ENCODE assay signal across 28 cellular contexts in the genomic region with DNA sequence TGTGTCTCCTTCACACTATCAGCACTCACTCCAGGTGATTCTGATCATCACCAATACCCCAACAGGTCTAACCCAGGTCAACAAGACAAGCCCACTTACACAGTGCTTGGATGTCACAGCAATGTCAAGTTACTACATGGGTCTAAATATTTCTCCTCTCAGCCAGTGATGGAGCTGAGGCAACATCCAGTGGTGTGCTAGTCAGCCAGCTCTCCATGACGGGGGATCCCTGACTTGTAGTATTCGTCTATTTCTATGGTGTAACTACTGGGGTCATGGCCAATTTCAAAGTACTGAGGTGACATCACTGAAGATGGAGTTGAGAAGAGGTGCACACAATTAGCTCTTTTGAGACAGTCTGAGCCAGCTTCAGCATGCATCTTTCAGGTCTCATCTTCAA.
"Had no signal": no experiment of that assay in that cellular context is flagged by ENCODE, and none has a peak within 500 bp of the region (broad histone marks: within the 10 kb centered on the region; RNA-seq: fewer than 3 reads in every experiment).

No MANE protein-coding gene starts in this region.

- H3K36me3 ChIP-seq: gastroesophageal sphincter, pancreas, prostate gland, sigmoid colon, stomach, tibial artery had no signal

- ATAC-seq: gastroesophageal sphincter; left cardiac atrium; left ventricle myocardium superior; pancreas; stimulated activated naive B cell treated with anti-CD40 and anti-IgM and Interleukin-4, amounts not matched to agents 10 μg/mL and 1 μg/mL and 100 μg/mL, for 72 hours had no signal

- H3K9me3 Mint-ChIP-seq: activated naive CD4-positive, alpha-beta T cell treated with anti-CD3 and anti-CD28 coated beads, Interleukin-2, amount 10 ng/mL, durations not matched to agents 7 days and 5 days; activated naive CD8-positive, alpha-beta T cell treated with anti-CD3 and anti-CD28 coated beads, Interleukin-2, amount 10 ng/mL, durations not matched to agents 7 days and 5 days; neural crest cell; stimulated activated naive B cell treated with anti-CD40 and anti-IgM and Interleukin-4, amounts not matched to agents 10 μg/mL and 1 μg/mL and 100 μg/mL, for 72 hours had no signal

- H3K27me3 Mint-ChIP-seq: naive B cell; stimulated activated naive B cell treated with anti-CD40 and anti-IgM and Interleukin-4, amounts not matched to agents 10 μg/mL and 1 μg/mL and 100 μg/mL, for 72 hours had no signal

- FAIRE-seq: astrocyte, colon, keratinocyte, pancreas had no signal

- H3K79me2 ChIP-seq: hepatocyte had no signal

- H3K27ac Mint-ChIP-seq: activated naive CD4-positive, alpha-beta T cell treated with anti-CD3 and anti-CD28 coated beads, Interleukin-2, amount 10 ng/mL, durations not matched to agents 7 days and 5 days; activated naive CD8-positive, alpha-beta T cell treated with anti-CD3 and anti-CD28 coated beads, Interleukin-2, amount 10 ng/mL, durations not matched to agents 7 days and 5 days; stimulated activated naive B cell treated with anti-CD40 and anti-IgM and Interleukin-4, amounts not matched to agents 10 μg/mL and 1 μg/mL and 100 μg/mL, for 72 hours had no signal

- H3K36me3 Mint-ChIP-seq: activated naive CD4-positive, alpha-beta T cell treated with anti-CD3 and anti-CD28 coated beads, Interleukin-2, amount 10 ng/mL, durations not matched to agents 7 days and 5 days; activated naive CD8-positive, alpha-beta T cell treated with anti-CD3 and anti-CD28 coated beads, Interleukin-2, amount 10 ng/mL, durations not matched to agents 7 days and 5 days; naive B cell; stimulated activated naive B cell treated with anti-CD40 and anti-IgM and Interleukin-4, amounts not matched to agents 10 μg/mL and 1 μg/mL and 100 μg/mL, for 72 hours had no signal

- H2AFZ ChIP-seq: hepatocyte had no signal

- DNase-seq: activated CD4-positive, alpha-beta T cell treated with anti-CD3 and anti-CD28 coated beads for 4 hours; activated CD4-positive, alpha-beta T cell treated with anti-CD3 and anti-CD28 coated beads, Interleukin-2, amount 50 U/mL, for 4 hours; activated gamma-delta T cell; activated naive CD4-positive, alpha-beta T cell treated with anti-CD3 and anti-CD28 coated beads, Interleukin-2, amount 10 ng/mL, durations not matched to agents 7 days and 5 days; activated naive CD8-positive, alpha-beta T cell treated with anti-CD3 and anti-CD28 coated beads, Interleukin-2, amount 10 ng/mL, durations not matched to agents 7 days and 5 days; activated T-cell treated with anti-CD3 and anti-CD28 coated beads, Interleukin-2, amount 50 U/mL, for 1 hour; central memory CD4-positive, alpha-beta T cell; effector CD4-positive, alpha-beta T cell; left cardiac atrium; left ventricle myocardium superior; naive B cell; nucleus accumbens; pancreas; sigmoid colon; stimulated activated CD4-positive, alpha-beta T cell treated with anti-CD3 and anti-CD28 coated beads, Interleukin-15, amount 100 ng/mL, for 24 hours; stimulated activated CD4-positive, alpha-beta T cell treated with anti-CD3 and anti-CD28 coated beads, Interleukin-2, amount 100 ng/mL, for 24 hours; stimulated activated naive B cell treated with anti-CD40 and anti-IgM and Interleukin-4, amounts not matched to agents 10 μg/mL and 1 μg/mL and 100 μg/mL, for 72 hours; stomach; tibial artery had no signal

- H3K9me3 ChIP-seq: gastroesophageal sphincter, pancreas, prostate gland, sigmoid colon, stomach, tibial artery had no signal

- H3K4me3 ChIP-seq: gastroesophageal sphincter, hepatocyte, pancreas, prostate gland, sigmoid colon, smooth muscle cell, stomach, tibial artery had no signal

- H3K27ac ChIP-seq: gastroesophageal sphincter, hepatocyte, pancreas, prostate gland, sigmoid colon, stomach, tibial artery, VCaP had no signal

- H3K27me3 ChIP-seq: gastroesophageal sphincter, hepatocyte, pancreas, sigmoid colon, stomach, tibial artery had no signal

- H3K4me2 ChIP-seq: hepatocyte, smooth muscle cell had no signal

- H3K4me3 Mint-ChIP-seq: activated naive CD4-positive, alpha-beta T cell treated with anti-CD3 and anti-CD28 coated beads, Interleukin-2, amount 10 ng/mL, durations not matched to agents 7 days and 5 days; activated naive CD8-positive, alpha-beta T cell treated with anti-CD3 and anti-CD28 coated beads, Interleukin-2, amount 10 ng/mL, durations not matched to agents 7 days and 5 days; naive B cell; neural crest cell; stimulated activated naive B cell treated with anti-CD40 and anti-IgM and Interleukin-4, amounts not matched to agents 10 μg/mL and 1 μg/mL and 100 μg/mL, for 72 hours had no signal

- H3K4me1 ChIP-seq: gastroesophageal sphincter, pancreas, prostate gland, sigmoid colon had no signal
